In genomic region chr1:38873027-38873969, GRCh38 we compare ENCODE assay signal across 8 cellular contexts.
DNase-seq lines count a peak whose midpoint lies in the region; ATAC-seq and TF ChIP-seq lines count a peak whose summit lies in the region.

Gene MYCBP, minus strand, starts transcription at chr1:38873348. Its CDS starts 43 bp downstream, at chr1:38873305.

- no peak; the same call in 1 of the 2 replicates for TF ChIP-seq CTCF in AG09319 (IDR thresholded peaks at IDR 0.05; ENCODE audit: low read depth, low read length)

- peak; percentile 97 for ATAC-seq in GM19035 (IDR thresholded peaks at IDR 0.05; ENCODE audit: unreplicated experiment)
- peak; percentile 97 for ATAC-seq in HG03354 (IDR thresholded peaks at IDR 0.05; ENCODE audit: poor library complexity, severe bottlenecking, unreplicated experiment)
- ATAC-seq in activated CD4-positive, CD25-positive, alpha-beta regulatory T cell treated with anti-CD3 and anti-CD28 coated beads, Interleukin-2, amount 50 U/mL, for 24 hours = peak; percentile 100

- DNase-seq in AG09319 (ENCODE audit: extremely low read depth, low read depth) (peak; percentile 89), NCI-H446 treated with DMSO at 0.1 percent for 48 hours (lab: John Stamatoyannopoulos, UW) (peak; percentile 94), cerebellar nuclear complex (lab: John Stamatoyannopoulos, UW) (peak; percentile 89 to 92), islet precursor cell (peak; percentile 98)
- peak; percentile 91 to 95 (median 94) for DNase-seq in stimulated activated CD4-positive, alpha-beta T cell treated with anti-CD3 and anti-CD28 coated beads, Interleukin-12 subunit alpha, Interleukin-12 subunit beta, amount 100 ng/mL, for 48 hours (ENCODE audit: low read depth in 2 of 3, low spot score in 1 of 3)

Comparison
In these comparisons a context has a peak if more than half of its experiments do, and no peak if none do; other contexts are left out.
1. Peak in every context shown above with its lines: DNase-seq and ATAC-seq.